ENCODE assay signal across 21 cellular contexts in the genomic region with DNA sequence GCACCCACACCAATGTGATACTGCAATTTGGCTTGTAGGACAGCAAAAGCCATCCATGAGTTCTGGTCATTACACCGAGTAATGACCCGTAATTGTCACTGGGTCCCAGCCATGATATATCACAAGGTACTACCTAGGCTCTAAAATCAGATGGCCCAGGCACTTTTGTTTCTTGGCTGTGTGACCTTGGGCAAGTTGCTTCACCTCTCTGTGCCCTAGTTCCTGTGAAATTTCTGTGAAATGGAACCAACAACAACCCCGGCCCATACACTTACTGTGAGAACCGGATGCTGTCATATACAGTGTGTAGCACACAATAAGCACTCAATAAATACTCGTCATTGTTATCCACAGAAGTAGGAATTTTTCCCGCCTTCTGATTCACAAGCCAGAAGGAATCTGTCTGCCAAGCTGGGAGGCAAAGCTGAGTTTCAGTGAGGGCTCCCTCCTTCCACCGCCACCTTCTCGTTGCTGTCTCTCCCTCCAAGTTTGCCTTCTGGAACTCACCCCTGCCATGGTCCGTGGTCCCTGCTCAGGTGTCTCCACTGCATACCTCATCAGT. TPM values are rescaled to one million over a fixed set of nuclear protein-coding genes. Genes with fewer than 3 reads are reported as not detected.
DNase-seq lines count a peak whose midpoint lies in the region; ATAC-seq, FAIRE-seq and TF ChIP-seq lines count a peak whose summit lies in the region.
"Had no signal": no experiment of that assay in that cellular context is flagged by ENCODE, and none has a peak within 500 bp of the region (broad histone marks: within the 10 kb centered on the region; RNA-seq: fewer than 3 reads in every experiment).

No MANE protein-coding gene starts in this region.

- H2AFZ ChIP-seq in IMR-90 (replicated peaks; ENCODE audit: low read length, poor library complexity) (peak overlapping the region; percentile 36), keratinocyte (ENCODE audit: control insufficient read depth, low read length) (peak overlapping the region; percentile 12)

- H2AK5ac ChIP-seq in IMR-90 (ENCODE audit: low read depth, low read length): peak overlapping the region; percentile 85

- H3K9me3 ChIP-seq in A549 (no peaks in the 10 kb centered on the region), IMR-90 (ENCODE audit: control insufficient read depth, insufficient read depth, low read length) (no peaks in the 10 kb centered on the region), keratinocyte (ENCODE audit: control insufficient read depth, low read depth, low read length) (no peaks in the 10 kb centered on the region), body of pancreas (no peaks in the 10 kb centered on the region)

- no peak overlapping the region for H3K9ac ChIP-seq in IMR-90 (ENCODE audit: low read depth, low read length)
- H3K9ac ChIP-seq in keratinocyte (ENCODE audit: control insufficient read depth, extremely low read depth, insufficient read depth, low read length): no peak overlapping the region

- H3K27me3 ChIP-seq in IMR-90 (ENCODE audit: control insufficient read depth, insufficient read depth, low read length): no peaks in the 10 kb centered on the region
- H3K27me3 ChIP-seq in keratinocyte (ENCODE audit: control insufficient read depth, extremely low read depth, insufficient read depth, low read length): no peaks in the 10 kb centered on the region
- H3K27me3 ChIP-seq in body of pancreas: no peaks in the 10 kb centered on the region

- 0 out of 2 replicates have a peak overlapping the region, but pooled peaks have one; percentile 46 for H3K14ac ChIP-seq in IMR-90 (replicated peaks; ENCODE audit: low read depth, low read length)

- peak overlapping the region; percentile 38 for H2BK20ac ChIP-seq in IMR-90 (ENCODE audit: low read depth, low read length)

- peak overlapping the region; percentile 52 for H3K4ac ChIP-seq in IMR-90 (ENCODE audit: low read depth, low read length)

- H3K18ac ChIP-seq in IMR-90 (ENCODE audit: low read depth, low read length): no peak overlapping the region

- dilution Hi-C loops in IMR-90 (cut with HindIII; ENCODE audit: low sequenced_read_pairs, unreplicated experiment): no loop called here
- dilution Hi-C loops in keratinocyte (cut with MboI; ENCODE audit: extremely low pct_ligation_motif_present, low sequenced_read_pairs): no loop called here

- DNase-seq in A549 (ENCODE audit: low read depth in 1 of 2, low spot score in 1 of 2): no peak
- peak; percentile 64 for DNase-seq in IMR-90
- peak; percentile 51 for DNase-seq in astrocyte of the hippocampus (ENCODE audit: low read depth, low spot score)
- DNase-seq in keratinocyte (ENCODE audit: low read depth, low spot score): no peak
- DNase-seq in amniotic stem cell (lab: John Stamatoyannopoulos, UW): no peak
- DNase-seq in activated CD4-positive, alpha-beta T cell treated with anti-CD3 and anti-CD28 coated beads, Interleukin-2, amount 50 U/mL, for 1 hour: no peak
- DNase-seq in NCI-H446 treated with DMSO at 0.1 percent for 48 hours (lab: John Stamatoyannopoulos, UW): no peak
- no peak for DNase-seq in body of pancreas
- DNase-seq: DND-41, GF-D8, H7, NCI-H1436, NCI-H2029, NCI-H2171 treated with DMSO at 0.1 percent for 48 hours, NCI-H510A, NCI-H82, SHP77 had no signal

- H3K27ac ChIP-seq in A549 (peak overlapping the region; percentile 65 to 98), IMR-90 (ENCODE audit: insufficient read depth, low read length) (no peak overlapping the region), keratinocyte (ENCODE audit: control insufficient read depth, insufficient read depth, low read length) (no peak overlapping the region), body of pancreas (no peak overlapping the region)
- H3K27ac ChIP-seq: C4-2B had no signal

- peak overlapping the region; percentile 44 for H4K91ac ChIP-seq in IMR-90 (ENCODE audit: insufficient read depth, low read depth, low read length)

- 81% methylated on average over 9 of the region's 9 CpGs for WGBS in A549 (ENCODE audit: missing lambda C conversion rate)
- 80% methylated on average over 3 of the region's 9 CpGs; no CpG with 5 or more reads in 1 of the 2 experiments for WGBS in IMR-90 (ENCODE audit: extremely low coverage in 2 of 2, insufficient read length in 1 of 2), 2 experiments
- WGBS in body of pancreas, 2 donors: 88 to 91% methylated on average over 9 of the region's 9 CpGs

- FAIRE-seq in A549 (lab: Jason Lieb, UNC) (no peak), keratinocyte (lab: Jason Lieb, UNC) (no peak)
- FAIRE-seq: A204.1, GM12892 had no signal

- POLR2A ChIA-PET in A549 (lab: Yijun Ruan, JAX): no interaction called here
- POLR2A ChIA-PET in IMR-90 (lab: Charles Lee; ENCODE audit: unreplicated experiment): no interaction called here

- peaks cover 0 to 3% of the 10 kb centered on the region in 2 experiments; a peak in 1 of 4 replicates for H3K79me1 ChIP-seq in IMR-90 (ENCODE audit: low read depth in 1 of 2, low read length in 2 of 2)

- TF ChIP-seq EP300 in A549 (IDR thresholded peaks at IDR 0.05): no peak

- H3K4me1 ChIP-seq in A549 (peaks cover 45% of the 10 kb centered on the region), IMR-90 (ENCODE audit: control insufficient read depth, insufficient read depth, low read length) (peaks cover 16% of the 10 kb centered on the region), keratinocyte (ENCODE audit: control insufficient read depth, extremely low read depth, insufficient read depth, low read length) (peaks cover 23% of the 10 kb centered on the region), body of pancreas (no peaks in the 10 kb centered on the region)

- CTCF ChIA-PET in A549 (lab: Yijun Ruan, JAX) (interaction anchor here (1.5 to 2.2 kb wide), 3 partner anchors 28 to 119 kb away, joined by 3 to 7 read pairs (median 5); no protein-coding TSS in a partner anchor), IMR-90 (lab: Yijun Ruan, JAX) (no interaction called here)

- H3K4me2 ChIP-seq in A549 (no peak overlapping the region), IMR-90 (ENCODE audit: low read depth, low read length) (no peak overlapping the region), keratinocyte (ENCODE audit: control insufficient read depth, extremely low read depth, insufficient read depth, low read depth, low read length) (no peak overlapping the region)

- H3K56ac ChIP-seq in IMR-90 (ENCODE audit: extremely low read depth, insufficient read depth, low read length): no peak overlapping the region

- peak overlapping the region in 1 of 2 experiments; percentile 67; a peak in 1 of 4 replicates for H4K8ac ChIP-seq in IMR-90 (ENCODE audit: low read depth in 2 of 2, low read length in 2 of 2)

- H3K79me2 ChIP-seq in keratinocyte (ENCODE audit: control insufficient read depth, insufficient read depth, low read length): no peaks in the 10 kb centered on the region

- H3K23ac ChIP-seq in IMR-90 (ENCODE audit: low read depth, low read length): 0 out of 2 replicates have a peak overlapping the region, but pooled peaks have one; percentile 10

- no peak overlapping the region for H3K4me3 ChIP-seq in A549
- H3K4me3 ChIP-seq in IMR-90 (ENCODE audit: insufficient read depth, low read depth, low read length): no peak overlapping the region
- no peak overlapping the region for H3K4me3 ChIP-seq in keratinocyte (ENCODE audit: control insufficient read depth in 2 of 3, extremely low read depth in 1 of 3, insufficient read depth in 2 of 3, low read depth in 1 of 3, low read length in 3 of 3)
- no peak overlapping the region for H3K4me3 ChIP-seq in body of pancreas

- TF ChIP-seq CTCF in A549 (IDR thresholded peaks at IDR 0.05): 0 out of 3 replicates have a peak, but pooled peaks have one; percentile 4
- TF ChIP-seq CTCF in IMR-90 (conservative IDR thresholded peaks at IDR 0.05; ENCODE audit: low read depth, low read length): no peak
- TF ChIP-seq CTCF in keratinocyte (optimal IDR thresholded peaks at IDR 0.05 in 1 of 3, IDR thresholded peaks at IDR 0.05 in 1 of 3, conservative IDR thresholded peaks at IDR 0.05 in 1 of 3; ENCODE audit: extremely low read depth in 1 of 3, insufficient read depth in 2 of 3, low read length in 3 of 3): no peak
- no peak for TF ChIP-seq CTCF in body of pancreas (IDR thresholded peaks at IDR 0.05)

- TF ChIP-seq RAD21 in A549 (conservative IDR thresholded peaks at IDR 0.05 in 1 of 2, IDR thresholded peaks at IDR 0.05 in 1 of 2) (no peak), IMR-90 (IDR thresholded peaks at IDR 0.05; ENCODE audit: low read length) (no peak)

- H3K36me3 ChIP-seq in IMR-90 (ENCODE audit: control insufficient read depth, insufficient read depth, low read length) (no peaks in the 10 kb centered on the region), keratinocyte (ENCODE audit: control insufficient read depth in 2 of 2, extremely low read depth in 1 of 2, insufficient read depth in 2 of 2, low read length in 2 of 2) (no peaks in the 10 kb centered on the region), body of pancreas (replicated peaks in 1 of 2; ENCODE audit: insufficient read depth in 1 of 2, low read depth in 2 of 2) (no peaks in the 10 kb centered on the region)

- in situ Hi-C loops in IMR-90 (cut with MboI; ENCODE audit: low sequenced_read_pairs): no loop called here

- peak overlapping the region; percentile 77 for H2AK9ac ChIP-seq in IMR-90 (replicated peaks; ENCODE audit: low read depth, low read length, poor library complexity)

- BruUV-seq in IMR-90 (replicated peaks; lab: Mats Ljungman, UMichigan): no TSS peak

- intact Hi-C loops in IMR-90 (cut with micrococcal nuclease): no loop called here
- intact Hi-C loops in body of pancreas (cut with DNase I): no loop called here

- 0 out of 3 replicates have a peak overlapping the region, but pooled peaks have one; percentile 25 for H2BK15ac ChIP-seq in IMR-90 (ENCODE audit: low read depth, low read length)

- ATAC-seq in A549: no peak
- ATAC-seq in IMR-90 (ENCODE audit: low read depth): no peak
- no peak for ATAC-seq in body of pancreas
- ATAC-seq: Panc1 had no signal

- H4K5ac ChIP-seq in IMR-90 (ENCODE audit: low read depth, low read length): no peak overlapping the region

- H3K9me1 ChIP-seq in IMR-90 (ENCODE audit: insufficient read depth, low read length): peaks cover 5% of the 10 kb centered on the region; the same call in 1 of the 2 replicates
- H3K9me1 ChIP-seq in keratinocyte (ENCODE audit: control insufficient read depth, extremely low read depth, insufficient read depth, low read length): no peaks in the 10 kb centered on the region

- peak overlapping the region; percentile 60 for H2BK120ac ChIP-seq in IMR-90 (ENCODE audit: low read depth, low read length)

- H2BK5ac ChIP-seq in IMR-90 (ENCODE audit: low read depth, low read length, poor library complexity, severe bottlenecking): no peak overlapping the region

- TF ChIP-seq POLR2A in A549 (IDR thresholded peaks at IDR 0.05; ENCODE audit: low read length) (no peak), IMR-90 (IDR thresholded peaks at IDR 0.05; ENCODE audit: low read depth, low read length) (no peak), body of pancreas (IDR thresholded peaks at IDR 0.05) (no peak)

- H4K20me1 ChIP-seq in IMR-90 (ENCODE audit: insufficient read depth, low read length) (no peaks in the 10 kb centered on the region), keratinocyte (ENCODE audit: control insufficient read depth, extremely low read depth, insufficient read depth, low read length) (no peaks in the 10 kb centered on the region)

RNA-seq across cellular contexts. Expression of gene CYTH3, which starts 6.4 kb away (rescaled TPM):
- polyA plus RNA-seq in A549 (2011; rRNA removed) (15.5 and 18.6 TPM in 2 replicates), A549 (2017; fragmentation: RNase III; extraction: RNeasy Plus Mini Kit Qiagen cat#74134 plus additional on column Dnase treatment) (22.0 to 24.2 TPM (median 22.9 TPM) in 3 replicates), IMR-90 (2012; rRNA removed) (34.5 and 34.8 TPM in 2 replicates), keratinocyte (23.9 to 34.4 TPM (median 28.4 TPM) in 3 replicates)
- 30.6 and 31.2 TPM in 2 replicates for polyA plus RNA-seq in A549 (2012; cell fraction: cytosol; rRNA removed)
- 86.5 and 97.8 TPM in 2 replicates for polyA plus RNA-seq in A549 (2012; cell fraction: nucleus; rRNA removed)
- 12.8 and 15.3 TPM in 2 replicates for polyA minus RNA-seq in A549 (2011; rRNA and poly(A)+ RNA removed)
- total RNA-seq in IMR-90 (2012; rRNA removed) (14.2 TPM in 2 replicates), body of pancreas (10 to 100 TPM; 14.0 to 18.8 TPM)
- polyA plus RNA-seq in IMR-90 (2012; cell fraction: cytosol; rRNA removed): 13.5 and 24.2 TPM in 2 replicates
- polyA plus RNA-seq in IMR-90 (2012; cell fraction: nucleus; rRNA removed; ENCODE audit: low replicate concordance): 74.6 and 95.8 TPM in 2 replicates
- 20.2 TPM for polyA plus RNA-seq in keratinocyte (2011; ENCODE audit: low read depth)
- polyA plus RNA-seq in keratinocyte (2011; cell fraction: cytosol; rRNA removed): 17.9 and 23.3 TPM in 2 replicates
- polyA plus RNA-seq in keratinocyte (2011; cell fraction: nucleus; rRNA removed): 45.1 and 49.3 TPM in 2 replicates
- 14.1 and 23.9 TPM in 2 replicates for polyA plus RNA-seq in keratinocyte (2012; ENCODE audit: low replicate concordance)
- polyA minus RNA-seq in keratinocyte: 23.1 to 44.0 TPM (median 27.9 TPM) in 3 replicates
- 15.3 TPM for polyA minus RNA-seq in keratinocyte (2011; cell fraction: cytosol; rRNA and poly(A)+ RNA removed)
- 21.0 and 31.0 TPM in 2 replicates for polyA minus RNA-seq in keratinocyte (2011; cell fraction: nucleus; rRNA and poly(A)+ RNA removed)

Comparison
In these comparisons a context has a peak if more than half of its experiments do, and no peak if none do; other contexts are left out.
1. DNase-seq: peak in IMR-90 (single experiment) and astrocyte of the hippocampus (single experiment); none in A549 (0 of 2), keratinocyte (single experiment), amniotic stem cell (single experiment), activated CD4-positive, alpha-beta T cell treated with anti-CD3 and anti-CD28 coated beads, Interleukin-2, amount 50 U/mL, for 1 hour (single experiment), NCI-H446 treated with DMSO at 0.1 percent for 48 hours (single experiment) and body of pancreas (0 of 4).
2. H3K27ac ChIP-seq: peak in A549 (2 of 2); none in IMR-90 (single experiment), keratinocyte (single experiment) and body of pancreas (0 of 4).